In the genomic region with DNA sequence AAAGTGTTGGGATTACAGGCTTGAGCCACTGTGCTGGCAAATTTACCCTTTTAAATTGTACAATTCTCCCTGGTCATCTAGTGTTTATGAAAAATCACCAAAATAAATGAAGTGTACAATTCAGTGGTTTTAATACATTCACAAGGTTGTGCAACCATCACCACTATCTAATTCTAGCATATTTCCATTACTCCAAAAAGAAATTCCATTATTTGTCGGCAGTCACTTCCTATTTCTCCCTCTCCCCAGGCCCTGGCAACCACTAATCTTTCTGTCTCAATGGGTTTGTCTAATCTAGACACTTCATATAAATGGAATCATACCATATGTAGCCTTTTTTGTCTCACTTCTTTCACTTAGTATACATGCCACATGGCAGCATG, we compare ENCODE assay signal across 19 cellular contexts.
"Had no signal": no experiment of that assay in that cellular context is flagged by ENCODE, and none has a peak within 500 bp of the region (broad histone marks: within the 10 kb centered on the region; RNA-seq: fewer than 3 reads in every experiment).

No MANE protein-coding gene starts in this region.

- DNase-seq: activated CD4-positive, alpha-beta memory T cell treated with anti-CD3 and anti-CD28 coated beads, Interleukin-2, amount 10 ng/mL, durations not matched to agents 7 days and 5 days; activated naive CD4-positive, alpha-beta T cell treated with anti-CD3 and anti-CD28 coated beads, Interleukin-2, amount 50 U/mL, for 16 hours; activated T-cell treated with anti-CD3 and anti-CD28 coated beads, Interleukin-2, amount 50 U/mL, for 24 hours; body of pancreas; dermis blood vessel endothelial cell; effector memory CD8-positive, alpha-beta T cell; glutamatergic neuron; hypothalamus; kidney glomerular epithelial cell; mesenchymal stem cell; naive thymus-derived CD8-positive, alpha-beta T cell; nucleus accumbens; posterior cingulate gyrus; retina; T-cell; T1000 had no signal

- H3K27me3 ChIP-seq: body of pancreas had no signal

- H3K36me3 ChIP-seq: thoracic aorta had no signal

- H3K4me1 ChIP-seq: body of pancreas had no signal

- H3K27ac ChIP-seq: body of pancreas, epithelial cell of prostate, thoracic aorta, VCaP had no signal

- H3K4me3 ChIP-seq: body of pancreas, thoracic aorta had no signal
